26 cellular contexts compared by ENCODE assay signal in the genomic region with DNA sequence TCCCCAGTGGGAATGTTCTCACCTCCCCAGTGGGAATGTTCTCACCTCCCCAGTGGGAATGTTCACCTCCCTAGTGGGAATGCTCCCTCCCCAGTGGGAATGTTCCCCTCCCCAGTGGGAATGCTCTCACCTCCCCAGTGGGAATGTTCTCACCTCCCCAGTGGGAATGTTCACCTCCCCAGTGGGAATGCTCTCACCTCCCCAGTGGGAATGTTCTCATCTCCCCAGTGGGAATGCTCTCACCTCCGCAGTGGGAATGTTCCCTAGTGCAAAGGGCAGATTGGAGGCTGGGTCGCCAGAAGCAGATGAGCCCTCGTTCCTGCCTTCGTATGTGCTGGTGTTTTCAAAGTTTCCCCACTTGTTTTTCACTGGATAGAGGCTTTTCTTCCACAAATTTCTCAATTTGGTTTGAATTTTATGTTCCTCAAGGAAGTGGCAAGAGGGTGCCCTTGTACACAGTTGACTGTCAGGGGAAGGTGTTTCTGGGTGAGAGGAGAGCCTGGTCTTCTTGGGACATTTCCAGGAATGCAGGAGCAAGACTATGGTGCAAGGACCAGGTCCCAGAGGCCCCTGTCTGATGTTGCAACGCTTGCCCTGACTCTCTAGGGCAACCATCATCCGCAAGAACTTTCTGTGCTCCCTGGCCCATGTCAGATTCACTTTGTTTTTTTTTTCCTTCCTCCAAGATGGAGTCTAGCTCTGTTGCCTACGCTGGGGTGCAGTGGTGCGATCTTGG. TPM values are rescaled to one million over a fixed set of nuclear protein-coding genes. Genes with fewer than 3 reads are reported as not detected.
"Had no signal": no experiment of that assay in that cellular context is flagged by ENCODE, and none has a peak within 500 bp of the region (broad histone marks: within the 10 kb centered on the region; RNA-seq: fewer than 3 reads in every experiment).

No MANE protein-coding gene starts in this region.

- H3K4me2 ChIP-seq: hepatocyte had no signal

- H3K9me3 ChIP-seq: left ventricle myocardium inferior, mucosa of descending colon, ovary, spleen, testis, uterus had no signal

- H3K27ac ChIP-seq: hepatocyte, left ventricle myocardium inferior, ovary, spleen, testis, uterus had no signal

- FAIRE-seq: frontal cortex had no signal

- H3K36me3 ChIP-seq: left ventricle myocardium inferior, ovary, spleen, uterus had no signal

- H3K27me3 ChIP-seq: ovary, testis, uterus had no signal

- H3K4me3 ChIP-seq: hepatocyte, left ventricle myocardium inferior, lung, mucosa of descending colon, ovary, spleen, testis, uterus had no signal

- DNase-seq: activated CD4-positive, alpha-beta T cell treated with anti-CD3 and anti-CD28 coated beads for 4 hours; activated CD4-positive, alpha-beta T cell treated with anti-CD3 and anti-CD28 coated beads, Interleukin-2, amount 50 U/mL, for 4 hours; activated effector memory CD4-positive, alpha-beta T cell treated with Interleukin-2 at 50 U/mL for 16 hours; activated naive CD4-positive, alpha-beta T cell treated with Interleukin-2 at 50 U/mL for 16 hours; activated naive CD8-positive, alpha-beta T cell treated with anti-CD3 and anti-CD28 coated beads for 36 hours; activated T-cell treated with anti-CD3 and anti-CD28 coated beads for 4 hours; amniotic stem cell; central memory CD4-positive, alpha-beta T cell; endodermal cell; islet precursor cell; left ventricle myocardium inferior; mucosa of descending colon; ovary; retina; spleen; stimulated activated naive CD4-positive, alpha-beta T cell treated with Interleukin-2 at 50 U/mL for 16 hours; testis; trophoblast cell; uterus had no signal

- H3K4me1 ChIP-seq: spleen, testis, uterus had no signal

- ATAC-seq: esophagus mucosa, mucosa of descending colon had no signal

RNA-seq across cellular contexts. Expression of a gene that starts 34.0 kb away (rescaled TPM):
- total RNA-seq: activated naive CD8-positive, alpha-beta T cell treated with anti-CD3 and anti-CD28 coated beads for 36 hours; endodermal cell; esophagus mucosa; frontal cortex; hepatocyte; lung; progenitor cell of endocrine pancreas; spleen had no signal
- polyA plus RNA-seq: hepatocyte had no signal

RNA-seq across cellular contexts. Expression of a gene that starts 43.2 kb away (rescaled TPM):
- total RNA-seq: activated naive CD8-positive, alpha-beta T cell treated with anti-CD3 and anti-CD28 coated beads for 36 hours; esophagus mucosa; frontal cortex; hepatocyte; left ventricle myocardium inferior; lung; mesenteric fat pad; mucosa of descending colon; ovary; progenitor cell of endocrine pancreas; spleen; T-helper 1 cell treated with Interleukin-12 subunit alpha and Interleukin-12 subunit beta and Interleukin-4 antibody, amounts not matched to agents 30 ng/mL and 1 ng/mL, for 36 hours; uterus had no signal
- polyA plus RNA-seq: hepatocyte, lung, ovary, spleen had no signal
